Comparison of ENCODE assay signal across 1 cellular context in genomic region chr3:185473290-185473815, GRCh38.
TF ChIP-seq lines count a peak whose summit lies in the region.

No MANE protein-coding gene starts in this region.

TF ChIP-seq in K562, 482 proteins besides CTCF, POLR2A, EP300 and RAD21 (continued from another document and continues in another):
- TF ChIP-seq HINFP (tag; conservative IDR thresholded peaks at IDR 0.05; ENCODE audit: low read depth) = peak; percentile 49; the same call in 1 of the 2 replicates
- no peak for TF ChIP-seq ZNF121 (CRISPR knock-in tag; conservative IDR thresholded peaks at IDR 0.05)
- TF ChIP-seq MBD2 (IDR thresholded peaks at IDR 0.05; ENCODE audit: borderline replicate concordance, low read depth) = no peak
- TF ChIP-seq CBX5 (IDR thresholded peaks at IDR 0.05; ENCODE audit: borderline replicate concordance, low read depth) = no peak
- no peak for TF ChIP-seq ZC3H8 (IDR thresholded peaks at IDR 0.05)
- no peak for TF ChIP-seq SREBF1 (IDR thresholded peaks at IDR 0.05; ENCODE audit: borderline replicate concordance, low read depth, low read length)
- TF ChIP-seq MECOM (CRISPR knock-in tag; IDR thresholded peaks at IDR 0.05) = no peak
- no peak for TF ChIP-seq ZBTB33 (CRISPR knock-in tag; IDR thresholded peaks at IDR 0.05)
- TF ChIP-seq RBM39 (optimal IDR thresholded peaks at IDR 0.05; ENCODE audit: low read depth, low read length) = no peak
- TF ChIP-seq OTX1 (CRISPR knock-in tag; IDR thresholded peaks at IDR 0.05) = no peak
- TF ChIP-seq THAP7 (CRISPR knock-in tag; IDR thresholded peaks at IDR 0.05) = no peak
- no peak for TF ChIP-seq THRA (IDR thresholded peaks at IDR 0.05)
- peak; percentile 67 for TF ChIP-seq ZFX (CRISPR knock-in tag; IDR thresholded peaks at IDR 0.05)
- TF ChIP-seq SAP30 (IDR thresholded peaks at IDR 0.05; ENCODE audit: borderline replicate concordance, insufficient read depth, low read depth, low read length, poor library complexity, severe bottlenecking) = no peak
- 0 out of 2 replicates have a peak, but pooled peaks have one; percentile 26 for TF ChIP-seq ZNF76 (CRISPR knock-in tag; IDR thresholded peaks at IDR 0.05; ENCODE audit: borderline replicate concordance)
- TF ChIP-seq ZNF318 (IDR thresholded peaks at IDR 0.05; ENCODE audit: borderline replicate concordance in 1 of 2, low read depth in 1 of 2) = 0 out of 4 replicates have a peak, but pooled peaks of 1 of the 2 experiments have one; percentile 37
- no peak for TF ChIP-seq ZBTB17 (CRISPR knock-in tag; IDR thresholded peaks at IDR 0.05)
- no peak for TF ChIP-seq ESRRB (CRISPR knock-in tag; IDR thresholded peaks at IDR 0.05; ENCODE audit: borderline replicate concordance)
- peak; percentile 69 for TF ChIP-seq RBBP5 (IDR thresholded peaks at IDR 0.05; ENCODE audit: borderline replicate concordance, insufficient read depth, low read length, poor library complexity, severe bottlenecking)
- TF ChIP-seq TAF7 (tag; IDR thresholded peaks at IDR 0.05) = 0 out of 2 replicates have a peak, but pooled peaks have one; percentile 32
- no peak for TF ChIP-seq STAT6 (CRISPR knock-in tag; IDR thresholded peaks at IDR 0.05)
- no peak for TF ChIP-seq ZNF324 (CRISPR knock-in tag; IDR thresholded peaks at IDR 0.05)
- no peak for TF ChIP-seq MCM3 (IDR thresholded peaks at IDR 0.05)
- TF ChIP-seq TCF15 (CRISPR knock-in tag; IDR thresholded peaks at IDR 0.05) = no peak
- no peak; a peak in 1 of 6 replicates for TF ChIP-seq ZBTB11 (CRISPR knock-in tag; IDR thresholded peaks at IDR 0.05)
- no peak for TF ChIP-seq HEY1 (CRISPR knock-in tag; IDR thresholded peaks at IDR 0.05; ENCODE audit: borderline replicate concordance)
- TF ChIP-seq TEAD4 (IDR thresholded peaks at IDR 0.05; ENCODE audit: low read length) = peak; percentile 39; the same call in 1 of the 2 replicates
- TF ChIP-seq TEAD4 (CRISPR knock-in tag; IDR thresholded peaks at IDR 0.05; ENCODE audit: borderline replicate concordance) = no peak
- 0 out of 4 replicates have a peak, but pooled peaks of 1 of the 2 experiments have one; percentile 27 for TF ChIP-seq ETV6 (IDR thresholded peaks at IDR 0.05; ENCODE audit: borderline replicate concordance in 1 of 2, low read depth in 2 of 2, low read length in 1 of 2)
- no peak for TF ChIP-seq ETV6 (CRISPR knock-in tag; IDR thresholded peaks at IDR 0.05; ENCODE audit: borderline replicate concordance)
- TF ChIP-seq YY1 (IDR thresholded peaks at IDR 0.05; ENCODE audit: borderline replicate concordance in 1 of 3, control insufficient read depth in 1 of 3, extremely low read depth in 1 of 3, insufficient read depth in 3 of 3, insufficient read length in 1 of 3, insufficient replicate concordance in 2 of 3, low read depth in 1 of 3, low read length in 2 of 3) = no peak
- no peak for TF ChIP-seq ZNF282 (CRISPR knock-in tag; IDR thresholded peaks at IDR 0.05)
- TF ChIP-seq SREBF2 (CRISPR knock-in tag; IDR thresholded peaks at IDR 0.05) = no peak
- TF ChIP-seq ZC3H4 (CRISPR knock-in tag; IDR thresholded peaks at IDR 0.05; ENCODE audit: borderline replicate concordance) = no peak
- TF ChIP-seq FOS (IDR thresholded peaks at IDR 0.05; ENCODE audit: extremely low read depth, insufficient read length) = peak; percentile 26
- peak; percentile 94 for TF ChIP-seq SMARCA4 (IDR thresholded peaks at IDR 0.05)
- no peak for TF ChIP-seq NUFIP1 (IDR thresholded peaks at IDR 0.05; ENCODE audit: partially characterized antibody)
- peak in 1 of 2 experiments; percentile 41; a peak in 1 of 4 replicates for TF ChIP-seq FOXK2 (conservative IDR thresholded peaks at IDR 0.05 in 1 of 2, IDR thresholded peaks at IDR 0.05 in 1 of 2; ENCODE audit: low read depth in 2 of 2)
- no peak for TF ChIP-seq ZNF347 (CRISPR knock-in tag; IDR thresholded peaks at IDR 0.05; ENCODE audit: low read depth)
- no peak for TF ChIP-seq KAT8 (IDR thresholded peaks at IDR 0.05; ENCODE audit: low read depth)
